Comparison of ENCODE assay signal across 20 cellular contexts in genomic region chr10:4219901-4220300, GRCh38.
"Had no signal": no experiment of that assay in that cellular context is flagged by ENCODE, and none has a peak within 500 bp of the region (broad histone marks: within the 10 kb centered on the region; RNA-seq: fewer than 3 reads in every experiment).

No MANE protein-coding gene starts in this region.

- H3K36me3 ChIP-seq: gastrocnemius medialis, ovary, thoracic aorta, tibial nerve, upper lobe of left lung had no signal

- H3K27ac ChIP-seq: gastrocnemius medialis, ovary, psoas muscle, thoracic aorta, tibial nerve, upper lobe of left lung had no signal

- H3K4me1 ChIP-seq: psoas muscle, upper lobe of left lung had no signal

- DNase-seq: cortex of kidney; gastrocnemius medialis; head of caudate nucleus; mucosa of descending colon; naive B cell; nucleus accumbens; ovary; posterior cingulate gyrus; psoas muscle; right cardiac atrium; small intestine; stimulated activated CD4-positive, alpha-beta T cell treated with anti-CD3 and anti-CD28 coated beads, Interleukin-15, amount 100 ng/mL, for 24 hours; stimulated activated CD4-positive, alpha-beta T cell treated with anti-CD3 and anti-CD28 coated beads, Interleukin-2, amount 100 ng/mL, for 48 hours; stimulated activated naive B cell treated with anti-CD40 and anti-IgM and Interleukin-4, amounts not matched to agents 10 μg/mL and 1 μg/mL and 100 μg/mL, for 72 hours; upper lobe of left lung had no signal

- H3K4me3 ChIP-seq: gastrocnemius medialis, lung, mucosa of descending colon, ovary, psoas muscle, thoracic aorta, tibial nerve, upper lobe of left lung had no signal

- H3K27me3 ChIP-seq: gastrocnemius medialis, ovary, tibial nerve, upper lobe of left lung had no signal

- ATAC-seq: gastrocnemius medialis; left lobe of liver; mucosa of descending colon; natural killer cell treated with Interleukin-12 subunit alpha and Interleukin-12 subunit beta and Interleukin-15 and Interleukin-18, amount 100 ng/mL, for 72 hours; psoas muscle; right cardiac atrium; stimulated activated naive B cell treated with anti-CD40 and anti-IgM and Interleukin-4, amounts not matched to agents 10 μg/mL and 1 μg/mL and 100 μg/mL, for 72 hours had no signal

- H3K9me3 ChIP-seq: gastrocnemius medialis, mucosa of descending colon, ovary, psoas muscle, thoracic aorta, tibial nerve, upper lobe of left lung had no signal
